13 cellular contexts compared by ENCODE assay signal in genomic region chr3:5140230-5140621, GRCh38. TPM values are rescaled to one million over a fixed set of nuclear protein-coding genes. Genes with fewer than 3 reads are reported as not detected.
DNase-seq lines count a peak whose midpoint lies in the region; ATAC-seq and TF ChIP-seq lines count a peak whose summit lies in the region.
"Had no signal": no experiment of that assay in that cellular context is flagged by ENCODE, and none has a peak within 500 bp of the region (broad histone marks: within the 10 kb centered on the region; RNA-seq: fewer than 3 reads in every experiment).

No MANE protein-coding gene starts in this region.

- TF ChIP-seq POLR2A in breast epithelium (IDR thresholded peaks at IDR 0.05), result no peak

- ATAC-seq in HG02973 (IDR thresholded peaks at IDR 0.05; ENCODE audit: unreplicated experiment), result peak; percentile 37
- ATAC-seq in activated naive CD8-positive, alpha-beta T cell treated with anti-CD3 and anti-CD28 coated beads, Interleukin-2, amount 50 U/mL, for 24 hours, result peak; percentile 62

- no peaks in the 10 kb centered on the region for H3K27me3 ChIP-seq in breast epithelium

- intact Hi-C loops in MCF 10A (cut with micrococcal nuclease) (no loop called here), breast epithelium (cut with DNase I; ENCODE audit: low total_unique reads) (no loop called here)

- H3K9me3 ChIP-seq in breast epithelium, result no peaks in the 10 kb centered on the region
- H3K9me3 ChIP-seq: HAP-1 had no signal

- peaks cover 0 to 10% of the 10 kb centered on the region in 2 donors for H3K4me1 ChIP-seq in breast epithelium

- peak overlapping the region; percentile 23 for H3K27ac Mint-ChIP-seq in MCF 10A (ENCODE audit: low read depth, unreplicated experiment)
- H3K27ac Mint-ChIP-seq in activated naive CD8-positive, alpha-beta T cell treated with anti-CD3 and anti-CD28 coated beads, Interleukin-2, amount 50 U/mL, for 24 hours, result peak overlapping the region; percentile 67

- TF ChIP-seq CTCF in MCF 10A (IDR thresholded peaks at IDR 0.05; ENCODE audit: unreplicated experiment) (no peak), breast epithelium (IDR thresholded peaks at IDR 0.05) (no peak)

- peaks cover 45% of the 10 kb centered on the region for H3K4me1 Mint-ChIP-seq in MCF 10A (ENCODE audit: insufficient read depth, unreplicated experiment)
- H3K4me1 Mint-ChIP-seq in activated naive CD8-positive, alpha-beta T cell treated with anti-CD3 and anti-CD28 coated beads, Interleukin-2, amount 50 U/mL, for 24 hours, result peaks cover 70% of the 10 kb centered on the region

- no peak overlapping the region for H3K27ac ChIP-seq in breast epithelium

- peaks cover 12% of the 10 kb centered on the region for H3K36me3 Mint-ChIP-seq in MCF 10A (ENCODE audit: insufficient read depth, unreplicated experiment)
- H3K36me3 Mint-ChIP-seq in activated naive CD8-positive, alpha-beta T cell treated with anti-CD3 and anti-CD28 coated beads, Interleukin-2, amount 50 U/mL, for 24 hours (ENCODE audit: low read depth), result peaks cover 38% of the 10 kb centered on the region

- H3K36me3 ChIP-seq in breast epithelium, result no peaks in the 10 kb centered on the region
- H3K36me3 ChIP-seq: HAP-1 had no signal

- no peak overlapping the region for H3K4me3 ChIP-seq in breast epithelium
- H3K4me3 ChIP-seq: HAP-1 had no signal

- BruUV-seq in MCF 10A (replicated peaks; lab: Mats Ljungman, UMichigan), result no TSS peak

- POLR2A ChIA-PET in MCF 10A (lab: Yijun Ruan, JAX), result interaction anchor here (5.1 to 5.6 kb wide), 2 partner anchors 47 to 55 kb away, joined by 33 to 41 read pairs; partner anchors contain the start of gene EDEM1

- no peaks in the 10 kb centered on the region for H3K9me3 Mint-ChIP-seq in MCF 10A (ENCODE audit: unreplicated experiment)
- H3K9me3 Mint-ChIP-seq in activated naive CD8-positive, alpha-beta T cell treated with anti-CD3 and anti-CD28 coated beads, Interleukin-2, amount 50 U/mL, for 24 hours, result no peaks in the 10 kb centered on the region

- no peak overlapping the region for H3K4me3 Mint-ChIP-seq in MCF 10A (ENCODE audit: unreplicated experiment)
- H3K4me3 Mint-ChIP-seq in activated naive CD8-positive, alpha-beta T cell treated with anti-CD3 and anti-CD28 coated beads, Interleukin-2, amount 50 U/mL, for 24 hours, result no peak overlapping the region

- no peaks in the 10 kb centered on the region for H3K27me3 Mint-ChIP-seq in MCF 10A (ENCODE audit: insufficient read depth, unreplicated experiment)
- H3K27me3 Mint-ChIP-seq in activated naive CD8-positive, alpha-beta T cell treated with anti-CD3 and anti-CD28 coated beads, Interleukin-2, amount 50 U/mL, for 24 hours, result no peaks in the 10 kb centered on the region

- CTCF ChIA-PET in MCF 10A (lab: Yijun Ruan, JAX), result interaction anchor here (0.6 kb wide), 1 partner anchor 429 kb away, joined by 3 read pairs; no protein-coding TSS in a partner anchor

- no peak for DNase-seq in MCF 10A (ENCODE audit: unreplicated experiment)
- DNase-seq in breast epithelium (ENCODE audit: low spot score in 2 of 2), result no peak
- no peak for DNase-seq in activated naive CD8-positive, alpha-beta T cell treated with anti-CD3 and anti-CD28 coated beads, Interleukin-2, amount 50 U/mL, for 24 hours
- DNase-seq in stimulated activated CD4-positive, alpha-beta T cell treated with anti-CD3 and anti-CD28 coated beads, Interleukin-2, amount 100 ng/mL, for 24 hours, result no peak
- no peak for DNase-seq in DMS153 (lab: John Stamatoyannopoulos, UW)
- no peak for DNase-seq in activated CD4-positive, CD25-positive, alpha-beta regulatory T cell (lab: John Stamatoyannopoulos, UW)
- DNase-seq in activated effector memory CD4-positive, alpha-beta T cell treated with anti-CD3 and anti-CD28 coated beads, Interleukin-2, amount 50 U/mL, for 16 hours, result no peak
- DNase-seq: effector CD8-positive, alpha-beta T cell; NCI-H82; stimulated activated CD4-positive, alpha-beta T cell treated with anti-CD3 and anti-CD28 coated beads, Interleukin-4, amount 100 ng/mL, for 4 hours; T-helper 2 cell had no signal

RNA-seq across cellular contexts. Expression of gene ARL8B, which starts 18.1 kb away (rescaled TPM):
- total RNA-seq in MCF 10A (2022) (53.6 and 74.3 TPM in 2 replicates), breast epithelium (10 to 100 TPM; 47.2 to 68.5 (median 52.3) TPM)

RNA-seq across cellular contexts. Expression of gene EDEM1, which starts 47.3 kb away (rescaled TPM):
- total RNA-seq in MCF 10A (2022) (114 and 157 TPM in 2 replicates), breast epithelium (10 to 100 TPM; 34.9 to 45.8 (median 42.6) TPM)
